Comparison of ENCODE assay signal across 17 cellular contexts in the genomic region with DNA sequence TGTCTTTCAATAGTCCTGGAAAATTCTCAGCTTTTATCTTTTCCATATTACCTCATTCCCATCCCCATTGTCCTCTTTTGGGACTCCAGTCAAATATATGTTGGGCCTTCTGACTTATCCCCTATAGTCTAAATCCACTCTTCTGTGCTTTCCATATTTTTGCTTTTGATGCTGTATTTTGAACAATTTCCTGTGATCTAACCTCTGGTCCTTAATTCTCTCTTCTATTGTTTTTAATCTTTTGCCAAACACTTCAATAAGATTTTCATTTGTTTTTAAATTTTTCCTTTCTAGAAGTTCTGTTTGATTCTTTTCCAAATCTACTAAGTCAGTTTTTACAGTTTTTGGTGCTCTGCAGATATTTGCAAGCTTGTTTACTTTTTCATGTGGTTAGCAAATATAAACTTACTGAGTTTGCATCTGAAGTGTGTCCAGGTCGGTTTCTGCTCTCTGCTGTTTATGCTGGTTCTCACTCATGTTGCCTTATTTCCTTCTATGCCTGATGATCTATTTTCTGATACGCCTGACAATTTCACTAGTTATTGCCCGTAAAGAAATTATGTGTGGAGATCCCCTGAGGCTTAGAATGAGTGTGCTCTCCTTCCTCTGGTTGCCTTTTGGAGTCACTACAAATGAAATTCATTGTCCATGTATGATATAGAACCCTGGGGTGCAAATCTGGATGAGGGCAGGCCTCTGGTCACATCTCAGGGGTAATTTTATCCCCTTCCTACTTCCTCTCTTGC.
DNase-seq lines count a peak whose midpoint lies in the region; ATAC-seq and TF ChIP-seq lines count a peak whose summit lies in the region.
"Had no signal": no experiment of that assay in that cellular context is flagged by ENCODE, and none has a peak within 500 bp of the region (broad histone marks: within the 10 kb centered on the region; RNA-seq: fewer than 3 reads in every experiment).

No MANE protein-coding gene starts in this region.

- H3K27ac ChIP-seq in CD4-positive, alpha-beta T cell (ENCODE audit: low read depth, low read length): no peak overlapping the region
- no peak overlapping the region for H3K27ac ChIP-seq in naive thymus-derived CD4-positive, alpha-beta T cell (ENCODE audit: low read depth, low read length)
- H3K27ac ChIP-seq: A549, KMS-11 had no signal

- H3K9me3 ChIP-seq in CD4-positive, alpha-beta T cell (ENCODE audit: control insufficient read depth, low read length): no peaks in the 10 kb centered on the region
- no peaks in the 10 kb centered on the region for H3K9me3 ChIP-seq in naive thymus-derived CD4-positive, alpha-beta T cell (ENCODE audit: control insufficient read depth in 2 of 3, low read length in 3 of 3)
- H3K9me3 ChIP-seq: Caco-2 had no signal

- peaks cover 3% of the 10 kb centered on the region for H3K9me3 Mint-ChIP-seq in activated naive CD4-positive, alpha-beta T cell treated with anti-CD3 and anti-CD28 coated beads, Interleukin-2, amount 50 U/mL, for 24 hours
- H3K9me3 Mint-ChIP-seq in CD4-positive, alpha-beta T cell: peaks cover 4% of the 10 kb centered on the region
- peaks cover 0 to 17% (median 3%) of the 10 kb centered on the region in 11 donors for H3K9me3 Mint-ChIP-seq in naive thymus-derived CD4-positive, alpha-beta T cell

- POLR2A ChIA-PET in CD4-positive, alpha-beta T cell (lab: Charles Lee): interaction anchor here (0.6 to 1.0 kb wide), 2 partner anchors 19 to 48 kb away, joined by 3 read pairs; no protein-coding TSS in a partner anchor
- POLR2A ChIA-PET in naive thymus-derived CD4-positive, alpha-beta T cell (lab: Charles Lee): no interaction called here

- CTCF ChIA-PET in CD4-positive, alpha-beta T cell (lab: Charles Lee): no interaction called here
- CTCF ChIA-PET in naive thymus-derived CD4-positive, alpha-beta T cell (lab: Charles Lee): no interaction called here

- intact Hi-C loops in CD4-positive, alpha-beta T cell (cut with DNase I, micrococcal nuclease): no loop called here
- intact Hi-C loops in naive thymus-derived CD4-positive, alpha-beta T cell (cut with micrococcal nuclease): no loop called here

- ATAC-seq in CD4-positive, alpha-beta T cell (ENCODE audit: poor library complexity): no peak
- no peak for ATAC-seq in naive thymus-derived CD4-positive, alpha-beta T cell
- no peak for ATAC-seq in HG02588 (IDR thresholded peaks at IDR 0.05; ENCODE audit: unreplicated experiment)
- ATAC-seq: A549 had no signal

- H3K4me1 Mint-ChIP-seq in activated naive CD4-positive, alpha-beta T cell treated with anti-CD3 and anti-CD28 coated beads, Interleukin-2, amount 50 U/mL, for 24 hours: peaks cover 49% of the 10 kb centered on the region
- peaks cover 48% of the 10 kb centered on the region for H3K4me1 Mint-ChIP-seq in CD4-positive, alpha-beta T cell (ENCODE audit: low read depth)
- peaks cover 3 to 59% (median 48%) of the 10 kb centered on the region in 7 donors for H3K4me1 Mint-ChIP-seq in naive thymus-derived CD4-positive, alpha-beta T cell
- H3K4me1 Mint-ChIP-seq: CD14-positive monocyte had no signal

- H3K27me3 Mint-ChIP-seq in activated naive CD4-positive, alpha-beta T cell treated with anti-CD3 and anti-CD28 coated beads, Interleukin-2, amount 50 U/mL, for 24 hours: no peaks in the 10 kb centered on the region
- H3K27me3 Mint-ChIP-seq in CD4-positive, alpha-beta T cell: no peaks in the 10 kb centered on the region
- peaks cover 0 to 2% (median 0%) of the 10 kb centered on the region in 5 donors for H3K27me3 Mint-ChIP-seq in naive thymus-derived CD4-positive, alpha-beta T cell

- H3K36me3 ChIP-seq in naive thymus-derived CD4-positive, alpha-beta T cell (ENCODE audit: control insufficient read depth in 2 of 3, insufficient read depth in 3 of 3, low read length in 3 of 3): no peaks in the 10 kb centered on the region

- no peaks in the 10 kb centered on the region for H3K36me3 Mint-ChIP-seq in activated naive CD4-positive, alpha-beta T cell treated with anti-CD3 and anti-CD28 coated beads, Interleukin-2, amount 50 U/mL, for 24 hours
- no peaks in the 10 kb centered on the region for H3K36me3 Mint-ChIP-seq in CD4-positive, alpha-beta T cell (ENCODE audit: low read depth)
- H3K36me3 Mint-ChIP-seq in naive thymus-derived CD4-positive, alpha-beta T cell: peaks cover 0 to 14% (median 2%) of the 10 kb centered on the region in 5 donors
- H3K36me3 Mint-ChIP-seq: CD14-positive monocyte had no signal

- DNase-seq in activated naive CD4-positive, alpha-beta T cell treated with anti-CD3 and anti-CD28 coated beads, Interleukin-2, amount 50 U/mL, for 16 hours: no peak
- DNase-seq in CD4-positive, alpha-beta T cell: no peak
- DNase-seq in LNCaP clone FGC (ENCODE audit: low read depth) (peak; percentile 38), SKM-1 treated with dmso at 0.1 percent for 144 hours (lab: John Stamatoyannopoulos, UW; ENCODE audit: unreplicated experiment) (no peak)
- DNase-seq in naive thymus-derived CD4-positive, alpha-beta T cell: no peak
- DNase-seq: Caco-2, DMS53, MM.1S, NCI-H187 treated with DMSO at 0.1 percent for 48 hours, NCI-H2171, NCI-H446 treated with DMSO at 0.1 percent for 48 hours, NCI-H748 treated with DMSO at 0.1 percent for 48 hours had no signal

- no peak for TF ChIP-seq CTCF in CD4-positive, alpha-beta T cell (IDR thresholded peaks at IDR 0.05)
- TF ChIP-seq CTCF in LNCaP clone FGC (IDR thresholded peaks at IDR 0.05; ENCODE audit: control insufficient read depth, extremely low read depth, insufficient read depth): no peak

- no peak overlapping the region for H3K4me3 Mint-ChIP-seq in activated naive CD4-positive, alpha-beta T cell treated with anti-CD3 and anti-CD28 coated beads, Interleukin-2, amount 50 U/mL, for 24 hours
- H3K4me3 Mint-ChIP-seq in CD4-positive, alpha-beta T cell: no peak overlapping the region
- peak overlapping the region in 1 of 10 donors; percentile 15 for H3K4me3 Mint-ChIP-seq in naive thymus-derived CD4-positive, alpha-beta T cell
- H3K4me3 Mint-ChIP-seq: CD14-positive monocyte had no signal

- no peaks in the 10 kb centered on the region for H3K27me3 ChIP-seq in CD4-positive, alpha-beta T cell (ENCODE audit: control insufficient read depth, insufficient read depth, low read length)
- no peaks in the 10 kb centered on the region for H3K27me3 ChIP-seq in naive thymus-derived CD4-positive, alpha-beta T cell (ENCODE audit: control insufficient read depth in 2 of 2, insufficient read depth in 2 of 2, low read length in 2 of 2)

- no peak overlapping the region for H3K4me3 ChIP-seq in LNCaP clone FGC (ENCODE audit: low read depth, low read length)
- H3K4me3 ChIP-seq in naive thymus-derived CD4-positive, alpha-beta T cell (ENCODE audit: low read length): no peak overlapping the region
- H3K4me3 ChIP-seq: A549 had no signal

- H3K4me1 ChIP-seq in naive thymus-derived CD4-positive, alpha-beta T cell (ENCODE audit: control insufficient read depth in 2 of 2, insufficient read depth in 2 of 2, low read length in 2 of 2): peaks cover 5 to 28% of the 10 kb centered on the region in 2 donors
- H3K4me1 ChIP-seq: A549, Caco-2 had no signal

- H3K27ac Mint-ChIP-seq in activated naive CD4-positive, alpha-beta T cell treated with anti-CD3 and anti-CD28 coated beads, Interleukin-2, amount 50 U/mL, for 24 hours: peak overlapping the region; percentile 44
- peak overlapping the region; percentile 51 for H3K27ac Mint-ChIP-seq in CD4-positive, alpha-beta T cell
- peak overlapping the region in 7 of 9 donors; percentile 1 to 74 (median 33) for H3K27ac Mint-ChIP-seq in naive thymus-derived CD4-positive, alpha-beta T cell
